ENCODE assay signal across 10 cellular contexts in genomic region chr1:200042437-200043329, GRCh38. TPM values are rescaled to one million over a fixed set of nuclear protein-coding genes. Genes with fewer than 3 reads are reported as not detected.
DNase-seq lines count a peak whose midpoint lies in the region; ATAC-seq lines count a peak whose summit lies in the region.
"Had no signal": no experiment of that assay in that cellular context is flagged by ENCODE, and none has a peak within 500 bp of the region (broad histone marks: within the 10 kb centered on the region; RNA-seq: fewer than 3 reads in every experiment).

No MANE protein-coding gene starts in this region.

- DNase-seq in HAP-1 (ENCODE audit: low spot score in 2 of 2), result peak in 1 of 2 experiments; percentile 50
- no peak for DNase-seq in activated T-helper 1 cell treated with anti-CD3 and anti-CD28 coated beads, Interleukin-12 subunit alpha, Interleukin-12 subunit beta, Interleukin-2, Interleukin-4 antibody, amounts not matched to agents 30 ng/mL and 10 ng/mL and 1 ng/mL, durations not matched to agents 14 hours and 24 hours and 36 hours (ENCODE audit: low spot score)
- no peak for DNase-seq in activated CD8-positive, alpha-beta memory T cell treated with anti-CD3 and anti-CD28 coated beads, Interleukin-2, amount 50 U/mL, for 48 hours
- no peak for DNase-seq in NCI-H187 (lab: John Stamatoyannopoulos, UW)
- DNase-seq: PC-3 had no signal

- peaks cover 5% of the 10 kb centered on the region for H3K36me3 Mint-ChIP-seq in activated T-helper 1 cell treated with anti-CD3 and anti-CD28 coated beads, Interleukin-12 subunit alpha, Interleukin-12 subunit beta, Interleukin-2, Interleukin-4 antibody, amounts not matched to agents 30 ng/mL and 10 ng/mL and 1 ng/mL, durations not matched to agents 14 hours and 24 hours and 36 hours (ENCODE audit: low read depth)

- peaks cover 26% of the 10 kb centered on the region for H3K4me1 Mint-ChIP-seq in activated T-helper 1 cell treated with anti-CD3 and anti-CD28 coated beads, Interleukin-12 subunit alpha, Interleukin-12 subunit beta, Interleukin-2, Interleukin-4 antibody, amounts not matched to agents 30 ng/mL and 10 ng/mL and 1 ng/mL, durations not matched to agents 14 hours and 24 hours and 36 hours (ENCODE audit: low read depth)

- peaks cover 27% of the 10 kb centered on the region for H3K36me3 ChIP-seq in HAP-1 (replicated peaks)

- no peaks in the 10 kb centered on the region for H3K27me3 ChIP-seq in HAP-1 (ENCODE audit: low read depth)

- peak overlapping the region; percentile 78 for H3K4me3 ChIP-seq in HAP-1
- peak overlapping the region; percentile 61 for H3K4me3 ChIP-seq in iPS-18c (ENCODE audit: insufficient read depth, low read depth, low read length)
- peak overlapping the region; percentile 9 to 37 (median 13) for H3K4me3 ChIP-seq in skin epidermis

- peaks cover 69% of the 10 kb centered on the region for H3K27me3 Mint-ChIP-seq in activated T-helper 1 cell treated with anti-CD3 and anti-CD28 coated beads, Interleukin-12 subunit alpha, Interleukin-12 subunit beta, Interleukin-2, Interleukin-4 antibody, amounts not matched to agents 30 ng/mL and 10 ng/mL and 1 ng/mL, durations not matched to agents 14 hours and 24 hours and 36 hours (ENCODE audit: insufficient read depth)

- no peak for ATAC-seq in HG02970 (IDR thresholded peaks at IDR 0.05; ENCODE audit: low FRiP score, unreplicated experiment)
- no peak for ATAC-seq in HG03469 (IDR thresholded peaks at IDR 0.05; ENCODE audit: unreplicated experiment)
- ATAC-seq: PC-3 had no signal

- peak overlapping the region in 9 of 21 experiments; percentile 12 to 59 (median 36) for H3K27ac ChIP-seq in skin epidermis

- intact Hi-C loops in activated T-helper 1 cell treated with anti-CD3 and anti-CD28 coated beads, Interleukin-12 subunit alpha, Interleukin-12 subunit beta, Interleukin-2, Interleukin-4 antibody, amounts not matched to agents 30 ng/mL and 10 ng/mL and 1 ng/mL, durations not matched to agents 14 hours and 24 hours and 36 hours (cut with micrococcal nuclease), result no loop called here

- peak overlapping the region; percentile 56 for H3K4me3 Mint-ChIP-seq in activated T-helper 1 cell treated with anti-CD3 and anti-CD28 coated beads, Interleukin-12 subunit alpha, Interleukin-12 subunit beta, Interleukin-2, Interleukin-4 antibody, amounts not matched to agents 30 ng/mL and 10 ng/mL and 1 ng/mL, durations not matched to agents 14 hours and 24 hours and 36 hours

- in situ Hi-C loops in HAP-1 (cut with MboI; ENCODE audit: low sequenced_read_pairs), result loop anchor here (10.0 kb wide), 1 partner anchor 358 kb away; no protein-coding TSS in a partner anchor

- H3K9me3 ChIP-seq in HAP-1, result no peaks in the 10 kb centered on the region
- H3K9me3 ChIP-seq in iPS-18c (ENCODE audit: control insufficient read depth, insufficient read depth, low read length), result no peaks in the 10 kb centered on the region

- H3K9me3 Mint-ChIP-seq in activated T-helper 1 cell treated with anti-CD3 and anti-CD28 coated beads, Interleukin-12 subunit alpha, Interleukin-12 subunit beta, Interleukin-2, Interleukin-4 antibody, amounts not matched to agents 30 ng/mL and 10 ng/mL and 1 ng/mL, durations not matched to agents 14 hours and 24 hours and 36 hours, result no peaks in the 10 kb centered on the region

- H3K4me1 ChIP-seq in HAP-1, result peaks cover 18% of the 10 kb centered on the region

- H3K27ac Mint-ChIP-seq in activated T-helper 1 cell treated with anti-CD3 and anti-CD28 coated beads, Interleukin-12 subunit alpha, Interleukin-12 subunit beta, Interleukin-2, Interleukin-4 antibody, amounts not matched to agents 30 ng/mL and 10 ng/mL and 1 ng/mL, durations not matched to agents 14 hours and 24 hours and 36 hours, result peak overlapping the region; percentile 72

RNA-seq across cellular contexts. Expression of gene NR5A2, which starts 15.2 kb away (rescaled TPM):
- 0.13 TPM in 1 of 2 replicates, not detected in the other for total RNA-seq in activated T-helper 1 cell treated with anti-CD3 and anti-CD28 coated beads, Interleukin-12 subunit alpha, Interleukin-12 subunit beta, Interleukin-2, Interleukin-4 antibody, amounts not matched to agents 30 ng/mL and 10 ng/mL and 1 ng/mL, durations not matched to agents 14 hours and 24 hours and 36 hours
- total RNA-seq: fibroblast of lung had no signal

Comparison
In these comparisons a context has a peak if more than half of its experiments do, and no peak if none do; other contexts are left out.
1. H3K4me3 ChIP-seq: peak in every context shown above with its lines; median percentile 78 in HAP-1; 61 in iPS-18c; 13 in skin epidermis.